In genomic region chr1:120942223-120942944, GRCh38 we compare ENCODE assay signal across 8 cellular contexts. TPM values are rescaled to one million over a fixed set of nuclear protein-coding genes. Genes with fewer than 3 reads are reported as not detected.
A peak's percentile ranks its signal among the peaks of the same experiment; 100 is the strongest.
DNase-seq lines count a peak whose midpoint lies in the region; TF ChIP-seq lines count a peak whose summit lies in the region.
"Not testable (repeated sequence)": the region's sequence is repeated elsewhere in the genome, so short reads cannot be mapped to it uniquely, and the experiment has no call there.

No MANE protein-coding gene starts in this region.

- H3K27me3 ChIP-seq in left ventricle myocardium inferior (ENCODE audit: low read depth); trophoblast cell (ENCODE audit: insufficient read depth, low read length); suprapubic skin: not testable (repeated sequence)

- not testable (repeated sequence) for H3K9ac ChIP-seq in trophoblast cell (ENCODE audit: low read length)

- H3K4me1 Mint-ChIP-seq in HFFc6 (ENCODE audit: low read depth) = peaks cover 10% of the 10 kb centered on the region

- H2BK120ac ChIP-seq in trophoblast cell (ENCODE audit: insufficient read depth, low read length, poor library complexity) = peak overlapping the region; percentile 7

- not testable (repeated sequence) for H3K79me2 ChIP-seq in trophoblast cell (ENCODE audit: control insufficient read depth, insufficient read depth, low read length, poor library complexity)

- peaks cover 11% of the 10 kb centered on the region for H3K27me3 Mint-ChIP-seq in HFFc6 (ENCODE audit: insufficient read depth)

- H4K91ac ChIP-seq in trophoblast cell (ENCODE audit: low read depth, low read length) = peak overlapping the region; percentile 12

- peak overlapping the region; percentile 57 for H3K4me2 ChIP-seq in trophoblast cell (ENCODE audit: low read length)

- H2AK5ac ChIP-seq in trophoblast cell (ENCODE audit: low read length) = not testable (repeated sequence)

- not testable (repeated sequence) for TF ChIP-seq EP300 in suprapubic skin (IDR thresholded peaks at IDR 0.05)

- not testable (repeated sequence) for H3K18ac ChIP-seq in trophoblast cell (ENCODE audit: low read length)

- peak overlapping the region; percentile 36 for H3K27ac ChIP-seq in left ventricle myocardium inferior (replicated peaks)
- H3K27ac ChIP-seq in trophoblast cell (ENCODE audit: low read depth, low read length) = not testable (repeated sequence)
- H3K27ac ChIP-seq in suprapubic skin = peak overlapping the region; percentile 61

- not testable (repeated sequence) for H4K8ac ChIP-seq in trophoblast cell (ENCODE audit: low read depth, low read length)

- H2BK5ac ChIP-seq in trophoblast cell (ENCODE audit: low read depth, low read length, poor library complexity) = peak overlapping the region; percentile 43

- not testable (repeated sequence) for H3K36me3 Mint-ChIP-seq in HFFc6 (ENCODE audit: low read depth)

- no CpG with 5 or more reads among the region's 33 CpGs for WGBS in trophoblast cell (ENCODE audit: extremely low coverage, insufficient coverage, insufficient read length)
- 2% methylated on average over 25 of the region's 33 CpGs for WGBS in suprapubic skin

- H4K12ac ChIP-seq in trophoblast cell (ENCODE audit: low read depth, low read length) = peak overlapping the region; percentile 5

- intact Hi-C loops in left ventricle myocardium inferior (cut with micrococcal nuclease) = not testable (repeated sequence)

- peak overlapping the region; percentile 58 for H3K4me3 ChIP-seq in left ventricle myocardium inferior
- H3K4me3 ChIP-seq in trophoblast cell (ENCODE audit: low read depth, low read length) = peak overlapping the region; percentile 20
- H3K4me3 ChIP-seq in suprapubic skin = peak overlapping the region; percentile 44

- not testable (repeated sequence) for H2AFZ ChIP-seq in trophoblast cell (ENCODE audit: insufficient read depth, low read length, poor library complexity)

- peak overlapping the region; percentile 97 for H3K27ac Mint-ChIP-seq in HFFc6

- H3K36me3 ChIP-seq in left ventricle myocardium inferior; trophoblast cell (ENCODE audit: control insufficient read depth in 1 of 2, insufficient read depth in 2 of 2, low read length in 2 of 2); suprapubic skin: not testable (repeated sequence)

- TF ChIP-seq POLR2A in GM10847 (IDR thresholded peaks at IDR 0.05; ENCODE audit: extremely low read depth, insufficient read length) (peak; percentile 80), suprapubic skin (IDR thresholded peaks at IDR 0.05) (peak in 1 of 2 donors; percentile 42)

- not testable (repeated sequence) for H3K14ac ChIP-seq in trophoblast cell (ENCODE audit: low read length)

- not testable (repeated sequence) for H3K79me1 ChIP-seq in trophoblast cell (ENCODE audit: low read length)

- not testable (repeated sequence) for H3K9me3 Mint-ChIP-seq in HFFc6

- H3K4me1 ChIP-seq in left ventricle myocardium inferior; trophoblast cell (ENCODE audit: control insufficient read depth in 1 of 2, insufficient read depth in 2 of 2, low read length in 2 of 2); suprapubic skin: not testable (repeated sequence)

- H3K4ac ChIP-seq in trophoblast cell (ENCODE audit: low read depth, low read length) = not testable (repeated sequence)

- H3K23ac ChIP-seq in trophoblast cell (ENCODE audit: low read length) = not testable (repeated sequence)

- not testable (repeated sequence) for TF ChIP-seq CTCF in HFFc6 (IDR thresholded peaks at IDR 0.05); left ventricle myocardium inferior (IDR thresholded peaks at IDR 0.05; ENCODE audit: borderline replicate concordance); suprapubic skin (IDR thresholded peaks at IDR 0.05)

- H2BK12ac ChIP-seq in trophoblast cell (ENCODE audit: low read length) = not testable (repeated sequence)

- peak; percentile 75 for DNase-seq in HFFc6
- DNase-seq in NAMALWA (ENCODE audit: low spot score) = peak; percentile 94
- DNase-seq in T-helper 2 cell = peak; percentile 54 to 89 (median 74)
- peak; percentile 90 for DNase-seq in amniotic epithelial cell (ENCODE audit: low read depth)
- peak; percentile 35 for DNase-seq in left ventricle myocardium inferior
- peak; percentile 44 to 61 for DNase-seq in trophoblast cell
- DNase-seq in suprapubic skin (ENCODE audit: low spot score in 2 of 2) = peak; percentile 79 to 85

- peak overlapping the region; percentile 88 for H3K4me3 Mint-ChIP-seq in HFFc6

- not testable (repeated sequence) for H3K9me3 ChIP-seq in left ventricle myocardium inferior (replicated peaks); trophoblast cell (ENCODE audit: insufficient read depth, low read depth, low read length); suprapubic skin

RNA-seq across cellular contexts. Expression of gene PPIAL4A, which starts 52.8 kb away (rescaled TPM):
- not detected for total RNA-seq in HFFc6 (2021; fragmentation: NEBNext Ultra II Directional; extraction: Animal tissue kit (Norgen Biotek cat#: 25700))
- not detected for total RNA-seq in left ventricle myocardium inferior
- not detected in 2 replicates for polyA plus RNA-seq in trophoblast cell (2013)
- not detected for total RNA-seq in suprapubic skin

Comparison
In these comparisons a context has a peak if more than half of its experiments do, and no peak if none do; other contexts are left out.
1. DNase-seq: peak in every context shown above with its lines; median percentile 94 in NAMALWA; 90 in amniotic epithelial cell; 82 in suprapubic skin; 75 in HFFc6; 74 in T-helper 2 cell; 52 in trophoblast cell; 35 in left ventricle myocardium inferior.